In genomic region chr15:78171864-78172472, GRCh38 we compare ENCODE assay signal across 14 cellular contexts.
"Had no signal": no experiment of that assay in that cellular context is flagged by ENCODE, and none has a peak within 500 bp of the region (broad histone marks: within the 10 kb centered on the region; RNA-seq: fewer than 3 reads in every experiment).

No MANE protein-coding gene starts in this region.

- H3K27ac Mint-ChIP-seq: activated T-helper 17 cell treated with anti-CD3 and anti-CD28 coated beads, Interleukin-2, amount 50 U/mL, for 72 hours; natural killer cell had no signal

- H3K4me1 ChIP-seq: esophagus squamous epithelium, suprapubic skin had no signal

- H3K4me3 Mint-ChIP-seq: activated naive CD4-positive, alpha-beta T cell treated with anti-CD3 and anti-CD28 coated beads, Interleukin-2, amount 10 ng/mL, durations not matched to agents 7 days and 5 days; activated T-helper 17 cell treated with anti-CD3 and anti-CD28 coated beads, Interleukin-2, amount 50 U/mL, for 72 hours; natural killer cell had no signal

- H3K4me3 ChIP-seq: esophagus squamous epithelium, hepatocyte, suprapubic skin had no signal

- H2AFZ ChIP-seq: hepatocyte had no signal

- ATAC-seq: activated CD4-positive, CD25-positive, alpha-beta regulatory T cell treated with anti-CD3 and anti-CD28 coated beads, Interleukin-2, amount 50 U/mL, for 24 hours; activated T-helper 17 cell treated with anti-CD3 and anti-CD28 coated beads, Interleukin-2, amount 50 U/mL, for 72 hours; left lobe of liver; stimulated activated naive CD8-positive, alpha-beta T cell treated with anti-CD3 and anti-CD28 coated beads, Interleukin-15, Interleukin-2, amounts not matched to agents 100 U/mL and 50 U/mL, for 24 hours had no signal

- H3K9me3 ChIP-seq: suprapubic skin had no signal

- H3K27me3 Mint-ChIP-seq: activated T-helper 17 cell treated with anti-CD3 and anti-CD28 coated beads, Interleukin-2, amount 50 U/mL, for 72 hours had no signal

- H3K4me2 ChIP-seq: hepatocyte had no signal

- H3K79me2 ChIP-seq: hepatocyte had no signal

- H3K9me3 Mint-ChIP-seq: activated naive CD4-positive, alpha-beta T cell treated with anti-CD3 and anti-CD28 coated beads, Interleukin-2, amount 10 ng/mL, durations not matched to agents 7 days and 5 days; activated T-helper 17 cell treated with anti-CD3 and anti-CD28 coated beads, Interleukin-2, amount 50 U/mL, for 72 hours; natural killer cell had no signal

- H3K4me1 Mint-ChIP-seq: activated T-helper 17 cell treated with anti-CD3 and anti-CD28 coated beads, Interleukin-2, amount 50 U/mL, for 72 hours had no signal

- H3K27me3 ChIP-seq: esophagus squamous epithelium, hepatocyte, suprapubic skin had no signal

- DNase-seq: activated CD4-positive, alpha-beta T cell treated with anti-CD3 and anti-CD28 coated beads, Interleukin-2, amount 50 U/mL, for 1 hour; activated naive CD4-positive, alpha-beta T cell treated with anti-CD3 and anti-CD28 coated beads, Interleukin-2, amount 10 ng/mL, durations not matched to agents 7 days and 5 days; activated T-cell treated with anti-CD3 and anti-CD28 coated beads for 4 hours; esophagus squamous epithelium; islet precursor cell; natural killer cell; posterior cingulate gyrus; stimulated activated CD4-positive, alpha-beta T cell treated with anti-CD3 and anti-CD28 coated beads, Interleukin-4, amount 100 ng/mL, for 24 hours; stimulated activated naive CD8-positive, alpha-beta T cell treated with anti-CD3 and anti-CD28 coated beads, Interleukin-15, Interleukin-2, amounts not matched to agents 100 U/mL and 50 U/mL, for 24 hours had no signal

- H3K27ac ChIP-seq: esophagus squamous epithelium, hepatocyte, suprapubic skin had no signal
